In genomic region chr15:83602021-83602420, GRCh38 we compare ENCODE assay signal across 17 cellular contexts. TPM values are rescaled to one million over a fixed set of nuclear protein-coding genes. Genes with fewer than 3 reads are reported as not detected.
"Had no signal": no experiment of that assay in that cellular context is flagged by ENCODE, and none has a peak within 500 bp of the region (broad histone marks: within the 10 kb centered on the region; RNA-seq: fewer than 3 reads in every experiment).

No MANE protein-coding gene starts in this region.

- H3K36me3 ChIP-seq: colonic mucosa, esophagus squamous epithelium, lower lobe of right lung, thyroid gland had no signal

- FAIRE-seq: endometrium had no signal

- H3K27me3 ChIP-seq: body of pancreas, colonic mucosa, esophagus squamous epithelium, hepatocyte, thyroid gland had no signal

- H3K9me3 ChIP-seq: body of pancreas, colonic mucosa, esophagus squamous epithelium, lower lobe of right lung, thyroid gland had no signal

- DNase-seq: activated CD4-positive, alpha-beta T cell treated with anti-CD3 and anti-CD28 coated beads, Interleukin-2, amount 10 ng/mL, durations not matched to agents 7 days and 5 days; activated CD8-positive, alpha-beta T cell treated with anti-CD3 and anti-CD28 coated beads, Interleukin-2, amount 10 ng/mL, durations not matched to agents 7 days and 5 days; activated naive CD4-positive, alpha-beta T cell treated with Interleukin-2 at 50 U/mL for 16 hours; activated naive CD8-positive, alpha-beta T cell treated with anti-CD3 and anti-CD28 coated beads, Interleukin-2, amount 10 ng/mL, durations not matched to agents 7 days and 5 days; activated T-cell treated with anti-CD3 and anti-CD28 coated beads, Interleukin-2, amount 50 U/mL, for 24 hours; amygdala; body of pancreas; central memory CD4-positive, alpha-beta T cell; colonic mucosa; esophagus squamous epithelium; lower lobe of right lung; stimulated activated CD4-positive, alpha-beta T cell treated with anti-CD3 and anti-CD28 coated beads, Interleukin-2, amount 100 ng/mL, for 24 hours; stimulated activated naive CD4-positive, alpha-beta T cell treated with Interleukin-2 at 50 U/mL for 16 hours; thyroid gland had no signal

- H3K4me3 ChIP-seq: body of pancreas, colonic mucosa, esophagus squamous epithelium, hepatocyte, lower lobe of right lung, thyroid gland had no signal

RNA-seq across cellular contexts. Expression of gene ADAMTSL3, which starts 51.9 kb away (rescaled TPM):
- total RNA-seq: activated CD4-positive, alpha-beta T cell treated with anti-CD3 and anti-CD28 coated beads, Interleukin-2, amount 10 ng/mL, durations not matched to agents 7 days and 5 days; activated CD8-positive, alpha-beta T cell treated with anti-CD3 and anti-CD28 coated beads, Interleukin-2, amount 10 ng/mL, durations not matched to agents 7 days and 5 days; activated naive CD8-positive, alpha-beta T cell treated with anti-CD3 and anti-CD28 coated beads, Interleukin-2, amount 10 ng/mL, durations not matched to agents 7 days and 5 days; T-helper 1 cell treated with Interleukin-12 subunit alpha and Interleukin-12 subunit beta and Interleukin-4 antibody, amounts not matched to agents 30 ng/mL and 1 ng/mL, for 36 hours had no signal
